ENCODE assay signal across 1 cellular context in genomic region chr5:71782771-71783770, GRCh38.
TF ChIP-seq lines count a peak whose summit lies in the region.

No MANE protein-coding gene starts in this region.

TF ChIP-seq in GM12878, 131 proteins besides CTCF, POLR2A, EP300 and RAD21 (continued from another document and continues in another):
- TF ChIP-seq ZBTB40 (IDR thresholded peaks at IDR 0.05; ENCODE audit: borderline replicate concordance) (peak; percentile 29; the same call in 1 of the 2 replicates), ZBED1 (IDR thresholded peaks at IDR 0.05; ENCODE audit: borderline replicate concordance) (no peak), ASH2L (IDR thresholded peaks at IDR 0.05; ENCODE audit: borderline replicate concordance, low read depth) (no peak), BCL11A (IDR thresholded peaks at IDR 0.05; ENCODE audit: low read depth, low read length) (no peak), E2F4 (IDR thresholded peaks at IDR 0.05; ENCODE audit: low read depth, low read length) (no peak), NBN (IDR thresholded peaks at IDR 0.05) (0 out of 2 replicates have a peak, but pooled peaks have one; percentile 63), SP1 (IDR thresholded peaks at IDR 0.05; ENCODE audit: low read depth, low read length) (no peak), ZNF217 (IDR thresholded peaks at IDR 0.05) (no peak), RELA (IDR thresholded peaks at IDR 0.05; ENCODE audit: borderline replicate concordance, partially characterized antibody) (no peak), ZNF24 (IDR thresholded peaks at IDR 0.05) (no peak), HSF1 (IDR thresholded peaks at IDR 0.05; ENCODE audit: low read depth, low read length) (no peak), MXI1 (IDR thresholded peaks at IDR 0.05; ENCODE audit: low read depth, low read length) (no peak), ZBTB4 (CRISPR knock-in tag; IDR thresholded peaks at IDR 0.05) (no peak), MEF2B (IDR thresholded peaks at IDR 0.05; ENCODE audit: partially characterized antibody, poor library complexity, severe bottlenecking) (peak; percentile 64), SMC3 (IDR thresholded peaks at IDR 0.05; ENCODE audit: borderline replicate concordance, low read length) (peak; percentile 70), MTA3 (IDR thresholded peaks at IDR 0.05; ENCODE audit: borderline replicate concordance, low read length) (no peak), SMARCA5 (IDR thresholded peaks at IDR 0.05) (no peak), RB1 (IDR thresholded peaks at IDR 0.05; ENCODE audit: borderline replicate concordance) (no peak), MEF2A (IDR thresholded peaks at IDR 0.05; ENCODE audit: insufficient read depth, low read depth, low read length) (0 out of 2 replicates have a peak, but pooled peaks have one; percentile 24), WRNIP1 (IDR thresholded peaks at IDR 0.05; ENCODE audit: borderline replicate concordance, low read depth, low read length) (no peak), RBBP5 (conservative IDR thresholded peaks at IDR 0.05) (no peak), NR2F1 (conservative IDR thresholded peaks at IDR 0.05) (0 out of 2 replicates have a peak, but pooled peaks have one; percentile 12), EZH2 (IDR thresholded peaks at IDR 0.05; ENCODE audit: borderline replicate concordance, control insufficient read depth, low read depth, low read length) (no peak), KLF5 (IDR thresholded peaks at IDR 0.05; ENCODE audit: partially characterized antibody) (no peak), NKRF (conservative IDR thresholded peaks at IDR 0.05) (no peak), EED (IDR thresholded peaks at IDR 0.05; ENCODE audit: low read depth) (no peak), ZNF622 (IDR thresholded peaks at IDR 0.05) (no peak), SMAD5 (IDR thresholded peaks at IDR 0.05; ENCODE audit: low read depth) (no peak), BMI1 (IDR thresholded peaks at IDR 0.05; ENCODE audit: borderline replicate concordance) (no peak), RUNX3 (IDR thresholded peaks at IDR 0.05; ENCODE audit: low read length) (peak; percentile 71), ATF7 (IDR thresholded peaks at IDR 0.05; ENCODE audit: low read depth) (0 out of 2 replicates have a peak, but pooled peaks have one; percentile 32), TCF3 (IDR thresholded peaks at IDR 0.05; ENCODE audit: borderline replicate concordance, insufficient read depth, low read depth, low read length) (no peak)
- TF ChIP-seq, protein P1, sequence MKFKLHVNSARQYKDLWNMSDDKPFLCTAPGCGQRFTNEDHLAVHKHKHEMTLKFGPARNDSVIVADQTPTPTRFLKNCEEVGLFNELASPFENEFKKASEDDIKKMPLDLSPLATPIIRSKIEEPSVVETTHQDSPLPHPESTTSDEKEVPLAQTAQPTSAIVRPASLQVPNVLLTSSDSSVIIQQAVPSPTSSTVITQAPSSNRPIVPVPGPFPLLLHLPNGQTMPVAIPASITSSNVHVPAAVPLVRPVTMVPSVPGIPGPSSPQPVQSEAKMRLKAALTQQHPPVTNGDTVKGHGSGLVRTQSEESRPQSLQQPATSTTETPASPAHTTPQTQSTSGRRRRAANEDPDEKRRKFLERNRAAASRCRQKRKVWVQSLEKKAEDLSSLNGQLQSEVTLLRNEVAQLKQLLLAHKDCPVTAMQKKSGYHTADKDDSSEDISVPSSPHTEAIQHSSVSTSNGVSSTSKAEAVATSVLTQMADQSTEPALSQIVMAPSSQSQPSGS (IDR thresholded peaks at IDR 0.05; ENCODE audit: low read length) = 0 out of 2 replicates have a peak, but pooled peaks have one; percentile 3
- TF ChIP-seq, protein P2, sequence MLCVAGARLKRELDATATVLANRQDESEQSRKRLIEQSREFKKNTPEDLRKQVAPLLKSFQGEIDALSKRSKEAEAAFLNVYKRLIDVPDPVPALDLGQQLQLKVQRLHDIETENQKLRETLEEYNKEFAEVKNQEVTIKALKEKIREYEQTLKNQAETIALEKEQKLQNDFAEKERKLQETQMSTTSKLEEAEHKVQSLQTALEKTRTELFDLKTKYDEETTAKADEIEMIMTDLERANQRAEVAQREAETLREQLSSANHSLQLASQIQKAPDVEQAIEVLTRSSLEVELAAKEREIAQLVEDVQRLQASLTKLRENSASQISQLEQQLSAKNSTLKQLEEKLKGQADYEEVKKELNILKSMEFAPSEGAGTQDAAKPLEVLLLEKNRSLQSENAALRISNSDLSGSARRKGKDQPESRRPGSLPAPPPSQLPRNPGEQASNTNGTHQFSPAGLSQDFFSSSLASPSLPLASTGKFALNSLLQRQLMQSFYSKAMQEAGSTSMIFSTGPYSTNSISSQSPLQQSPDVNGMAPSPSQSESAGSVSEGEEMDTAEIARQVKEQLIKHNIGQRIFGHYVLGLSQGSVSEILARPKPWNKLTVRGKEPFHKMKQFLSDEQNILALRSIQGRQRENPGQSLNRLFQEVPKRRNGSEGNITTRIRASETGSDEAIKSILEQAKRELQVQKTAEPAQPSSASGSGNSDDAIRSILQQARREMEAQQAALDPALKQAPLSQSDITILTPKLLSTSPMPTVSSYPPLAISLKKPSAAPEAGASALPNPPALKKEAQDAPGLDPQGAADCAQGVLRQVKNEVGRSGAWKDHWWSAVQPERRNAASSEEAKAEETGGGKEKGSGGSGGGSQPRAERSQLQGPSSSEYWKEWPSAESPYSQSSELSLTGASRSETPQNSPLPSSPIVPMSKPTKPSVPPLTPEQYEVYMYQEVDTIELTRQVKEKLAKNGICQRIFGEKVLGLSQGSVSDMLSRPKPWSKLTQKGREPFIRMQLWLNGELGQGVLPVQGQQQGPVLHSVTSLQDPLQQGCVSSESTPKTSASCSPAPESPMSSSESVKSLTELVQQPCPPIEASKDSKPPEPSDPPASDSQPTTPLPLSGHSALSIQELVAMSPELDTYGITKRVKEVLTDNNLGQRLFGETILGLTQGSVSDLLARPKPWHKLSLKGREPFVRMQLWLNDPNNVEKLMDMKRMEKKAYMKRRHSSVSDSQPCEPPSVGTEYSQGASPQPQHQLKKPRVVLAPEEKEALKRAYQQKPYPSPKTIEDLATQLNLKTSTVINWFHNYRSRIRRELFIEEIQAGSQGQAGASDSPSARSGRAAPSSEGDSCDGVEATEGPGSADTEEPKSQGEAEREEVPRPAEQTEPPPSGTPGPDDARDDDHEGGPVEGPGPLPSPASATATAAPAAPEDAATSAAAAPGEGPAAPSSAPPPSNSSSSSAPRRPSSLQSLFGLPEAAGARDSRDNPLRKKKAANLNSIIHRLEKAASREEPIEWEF (IDR thresholded peaks at IDR 0.05; ENCODE audit: insufficient replicate concordance, low read depth, low read length) = no peak
- TF ChIP-seq, protein P3, sequence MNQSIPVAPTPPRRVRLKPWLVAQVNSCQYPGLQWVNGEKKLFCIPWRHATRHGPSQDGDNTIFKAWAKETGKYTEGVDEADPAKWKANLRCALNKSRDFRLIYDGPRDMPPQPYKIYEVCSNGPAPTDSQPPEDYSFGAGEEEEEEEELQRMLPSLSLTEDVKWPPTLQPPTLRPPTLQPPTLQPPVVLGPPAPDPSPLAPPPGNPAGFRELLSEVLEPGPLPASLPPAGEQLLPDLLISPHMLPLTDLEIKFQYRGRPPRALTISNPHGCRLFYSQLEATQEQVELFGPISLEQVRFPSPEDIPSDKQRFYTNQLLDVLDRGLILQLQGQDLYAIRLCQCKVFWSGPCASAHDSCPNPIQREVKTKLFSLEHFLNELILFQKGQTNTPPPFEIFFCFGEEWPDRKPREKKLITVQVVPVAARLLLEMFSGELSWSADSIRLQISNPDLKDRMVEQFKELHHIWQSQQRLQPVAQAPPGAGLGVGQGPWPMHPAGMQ (IDR thresholded peaks at IDR 0.05; ENCODE audit: borderline replicate concordance) = no peak
- TF ChIP-seq, protein P4, sequence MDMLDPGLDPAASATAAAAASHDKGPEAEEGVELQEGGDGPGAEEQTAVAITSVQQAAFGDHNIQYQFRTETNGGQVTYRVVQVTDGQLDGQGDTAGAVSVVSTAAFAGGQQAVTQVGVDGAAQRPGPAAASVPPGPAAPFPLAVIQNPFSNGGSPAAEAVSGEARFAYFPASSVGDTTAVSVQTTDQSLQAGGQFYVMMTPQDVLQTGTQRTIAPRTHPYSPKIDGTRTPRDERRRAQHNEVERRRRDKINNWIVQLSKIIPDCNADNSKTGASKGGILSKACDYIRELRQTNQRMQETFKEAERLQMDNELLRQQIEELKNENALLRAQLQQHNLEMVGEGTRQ (IDR thresholded peaks at IDR 0.05; ENCODE audit: borderline replicate concordance, low read depth, low read length) = no peak
